In the genomic region with DNA sequence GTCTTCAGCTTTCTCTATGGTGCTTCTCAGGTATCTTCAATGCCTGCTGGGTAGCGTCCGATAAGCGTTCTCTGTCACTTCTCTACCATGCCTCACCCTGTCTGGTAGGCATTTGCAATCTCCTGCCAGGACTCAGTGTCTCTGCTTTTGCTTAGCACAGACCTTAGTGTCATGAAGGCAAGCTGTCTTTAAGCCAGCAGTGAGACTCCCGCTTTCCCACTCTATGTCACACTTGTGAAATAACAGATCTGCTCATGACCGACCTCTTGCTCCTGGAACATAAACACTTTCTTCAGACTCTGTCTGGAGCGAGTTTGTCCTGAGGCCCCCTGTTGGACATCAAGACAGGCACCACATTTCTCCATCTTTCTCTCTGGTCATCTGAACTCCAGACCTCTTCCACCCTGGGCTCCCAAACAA, we compare ENCODE assay signal across 20 cellular contexts. TPM values are rescaled to one million over a fixed set of nuclear protein-coding genes. Genes with fewer than 3 reads are reported as not detected.
DNase-seq lines count a peak whose midpoint lies in the region; ATAC-seq and TF ChIP-seq lines count a peak whose summit lies in the region.
"Had no signal": no experiment of that assay in that cellular context is flagged by ENCODE, and none has a peak within 500 bp of the region (broad histone marks: within the 10 kb centered on the region; RNA-seq: fewer than 3 reads in every experiment).

No MANE protein-coding gene starts in this region.

- no peak overlapping the region for H2AFZ ChIP-seq in GM23338
- no peak overlapping the region for H2AFZ ChIP-seq in PC-3 (ENCODE audit: low read length)

- H3K27me3 Mint-ChIP-seq in GM23338 (ENCODE audit: insufficient read depth, low read depth, poor library complexity): no peaks in the 10 kb centered on the region
- peaks cover 1% of the 10 kb centered on the region for H3K27me3 Mint-ChIP-seq in mesothelial cell of epicardium (ENCODE audit: low read depth)
- no peaks in the 10 kb centered on the region for H3K27me3 Mint-ChIP-seq in activated CD8-positive, alpha-beta T cell treated with anti-CD3 and anti-CD28 coated beads, Interleukin-2, amount 10 ng/mL, durations not matched to agents 7 days and 5 days (ENCODE audit: low read depth)
- H3K27me3 Mint-ChIP-seq: activated naive CD8-positive, alpha-beta T cell treated with anti-CD3 and anti-CD28 coated beads, Interleukin-2, amount 10 ng/mL, durations not matched to agents 7 days and 5 days; CD4-positive, alpha-beta memory T cell; stimulated activated memory B cell treated with anti-CD40 and anti-IgM and Interleukin-4, amounts not matched to agents 10 μg/mL and 1 μg/mL and 100 μg/mL, for 72 hours had no signal

- intact Hi-C loops in PC-3 (cut with micrococcal nuclease): no loop called here

- no peaks in the 10 kb centered on the region for H3K79me2 ChIP-seq in GM23338 (replicated peaks; ENCODE audit: insufficient read depth)
- no peaks in the 10 kb centered on the region for H3K79me2 ChIP-seq in PC-3 (ENCODE audit: low read length)

- no peaks in the 10 kb centered on the region for H3K36me3 Mint-ChIP-seq in GM23338 (ENCODE audit: low read depth)
- no peaks in the 10 kb centered on the region for H3K36me3 Mint-ChIP-seq in mesothelial cell of epicardium
- no peaks in the 10 kb centered on the region for H3K36me3 Mint-ChIP-seq in activated CD8-positive, alpha-beta T cell treated with anti-CD3 and anti-CD28 coated beads, Interleukin-2, amount 10 ng/mL, durations not matched to agents 7 days and 5 days (ENCODE audit: low read depth)
- H3K36me3 Mint-ChIP-seq: activated naive CD8-positive, alpha-beta T cell treated with anti-CD3 and anti-CD28 coated beads, Interleukin-2, amount 10 ng/mL, durations not matched to agents 7 days and 5 days; CD4-positive, alpha-beta memory T cell; stimulated activated memory B cell treated with anti-CD40 and anti-IgM and Interleukin-4, amounts not matched to agents 10 μg/mL and 1 μg/mL and 100 μg/mL, for 72 hours had no signal

- H3K9me3 Mint-ChIP-seq in GM23338 (no peaks in the 10 kb centered on the region), mesothelial cell of epicardium (no peaks in the 10 kb centered on the region)
- H3K9me3 Mint-ChIP-seq in activated CD8-positive, alpha-beta T cell treated with anti-CD3 and anti-CD28 coated beads, Interleukin-2, amount 10 ng/mL, durations not matched to agents 7 days and 5 days (ENCODE audit: insufficient read depth): no peaks in the 10 kb centered on the region
- H3K9me3 Mint-ChIP-seq: activated naive CD8-positive, alpha-beta T cell treated with anti-CD3 and anti-CD28 coated beads, Interleukin-2, amount 10 ng/mL, durations not matched to agents 7 days and 5 days; stimulated activated memory B cell treated with anti-CD40 and anti-IgM and Interleukin-4, amounts not matched to agents 10 μg/mL and 1 μg/mL and 100 μg/mL, for 72 hours had no signal

- no peaks in the 10 kb centered on the region for H3F3A ChIP-seq in GM23338 (replicated peaks; ENCODE audit: low read depth)
- no peaks in the 10 kb centered on the region for H3F3A ChIP-seq in PC-3 (ENCODE audit: low read length, unreplicated experiment)

- no peaks in the 10 kb centered on the region for H3K9me3 ChIP-seq in PC-3 (ENCODE audit: low read length)
- H3K9me3 ChIP-seq: right lobe of liver, tibial artery had no signal

- peaks cover 8% of the 10 kb centered on the region for H3K4me1 Mint-ChIP-seq in GM23338
- H3K4me1 Mint-ChIP-seq in mesothelial cell of epicardium: peaks cover 24% of the 10 kb centered on the region
- no peaks in the 10 kb centered on the region for H3K4me1 Mint-ChIP-seq in activated CD8-positive, alpha-beta T cell treated with anti-CD3 and anti-CD28 coated beads, Interleukin-2, amount 10 ng/mL, durations not matched to agents 7 days and 5 days (ENCODE audit: low read depth)
- H3K4me1 Mint-ChIP-seq: activated naive CD8-positive, alpha-beta T cell treated with anti-CD3 and anti-CD28 coated beads, Interleukin-2, amount 10 ng/mL, durations not matched to agents 7 days and 5 days; CD4-positive, alpha-beta memory T cell; stimulated activated memory B cell treated with anti-CD40 and anti-IgM and Interleukin-4, amounts not matched to agents 10 μg/mL and 1 μg/mL and 100 μg/mL, for 72 hours had no signal

- BruUV-seq in PC-3 (replicated peaks; lab: Mats Ljungman, UMichigan): no TSS peak

- H3K4me3 ChIP-seq in GM23338: no peak overlapping the region
- H3K4me3 ChIP-seq in PC-3 (ENCODE audit: low read length): no peak overlapping the region
- no peak overlapping the region for H3K4me3 ChIP-seq in choroid plexus epithelial cell (ENCODE audit: low read depth, low read length)
- H3K4me3 ChIP-seq: right lobe of liver, tibial artery had no signal

- H3K9me2 ChIP-seq in GM23338 (ENCODE audit: insufficient read depth) (no peaks in the 10 kb centered on the region), PC-3 (replicated peaks; ENCODE audit: low read length) (no peaks in the 10 kb centered on the region)

- H3K4me3 Mint-ChIP-seq in GM23338: no peak overlapping the region
- no peak overlapping the region for H3K4me3 Mint-ChIP-seq in mesothelial cell of epicardium
- no peak overlapping the region for H3K4me3 Mint-ChIP-seq in activated CD8-positive, alpha-beta T cell treated with anti-CD3 and anti-CD28 coated beads, Interleukin-2, amount 10 ng/mL, durations not matched to agents 7 days and 5 days
- H3K4me3 Mint-ChIP-seq: activated naive CD8-positive, alpha-beta T cell treated with anti-CD3 and anti-CD28 coated beads, Interleukin-2, amount 10 ng/mL, durations not matched to agents 7 days and 5 days; CD4-positive, alpha-beta memory T cell; stimulated activated memory B cell treated with anti-CD40 and anti-IgM and Interleukin-4, amounts not matched to agents 10 μg/mL and 1 μg/mL and 100 μg/mL, for 72 hours had no signal

- H3K36me3 ChIP-seq in GM23338 (ENCODE audit: insufficient read depth) (no peaks in the 10 kb centered on the region), PC-3 (ENCODE audit: low read depth, low read length) (no peaks in the 10 kb centered on the region)
- H3K36me3 ChIP-seq: right lobe of liver, tibial artery had no signal

- H3K27ac Mint-ChIP-seq in GM23338 (no peak overlapping the region), mesothelial cell of epicardium (peak overlapping the region; percentile 48)
- no peak overlapping the region for H3K27ac Mint-ChIP-seq in activated CD8-positive, alpha-beta T cell treated with anti-CD3 and anti-CD28 coated beads, Interleukin-2, amount 10 ng/mL, durations not matched to agents 7 days and 5 days
- H3K27ac Mint-ChIP-seq: activated naive CD8-positive, alpha-beta T cell treated with anti-CD3 and anti-CD28 coated beads, Interleukin-2, amount 10 ng/mL, durations not matched to agents 7 days and 5 days; CD4-positive, alpha-beta memory T cell; stimulated activated memory B cell treated with anti-CD40 and anti-IgM and Interleukin-4, amounts not matched to agents 10 μg/mL and 1 μg/mL and 100 μg/mL, for 72 hours had no signal

- peak; percentile 40 for DNase-seq in GM23338 (ENCODE audit: low spot score)
- DNase-seq in PC-3: no peak
- peak; percentile 15 for DNase-seq in choroid plexus epithelial cell (ENCODE audit: low read depth)
- no peak for DNase-seq in mesothelial cell of epicardium (ENCODE audit: low spot score in 2 of 2, unreplicated experiment in 2 of 2)
- no peak for DNase-seq in GM19238 (ENCODE audit: insufficient read length, low spot score)
- DNase-seq in DMS153 (lab: John Stamatoyannopoulos, UW): no peak
- DNase-seq in middle frontal gyrus (ENCODE audit: extremely low spot score, low spot score): no peak
- DNase-seq in activated CD8-positive, alpha-beta T cell treated with anti-CD3 and anti-CD28 coated beads, Interleukin-2, amount 10 ng/mL, durations not matched to agents 7 days and 5 days: no peak
- DNase-seq: activated naive CD8-positive, alpha-beta T cell treated with anti-CD3 and anti-CD28 coated beads, Interleukin-2, amount 10 ng/mL, durations not matched to agents 7 days and 5 days; CD4-positive, alpha-beta memory T cell; MV-4-11; NCI-H2081; right lobe of liver; SHP77; T-helper 2 cell; tibial artery had no signal

- no peak overlapping the region for H3K4me2 ChIP-seq in GM23338
- H3K4me2 ChIP-seq in PC-3 (ENCODE audit: low read length): no peak overlapping the region

- H3K27me3 ChIP-seq in GM23338 (ENCODE audit: insufficient read depth) (no peaks in the 10 kb centered on the region), PC-3 (ENCODE audit: low read length) (peaks cover 13% of the 10 kb centered on the region; the same call in 1 of the 2 replicates)
- H3K27me3 ChIP-seq: right lobe of liver, tibial artery had no signal

- H3K9ac ChIP-seq in PC-3 (ENCODE audit: low read length): no peak overlapping the region

- POLR2A ChIA-PET in PC-3 (lab: Charles Lee; ENCODE audit: unreplicated experiment): no interaction called here
- POLR2A ChIA-PET in activated CD8-positive, alpha-beta T cell treated with anti-CD3 and anti-CD28 coated beads, Interleukin-2, amount 10 ng/mL, durations not matched to agents 7 days and 5 days (lab: Charles Lee): no interaction called here

- no peaks in the 10 kb centered on the region; the same call in 1 of the 2 replicates for H3K4me1 ChIP-seq in GM23338 (ENCODE audit: insufficient read depth)
- no peaks in the 10 kb centered on the region for H3K4me1 ChIP-seq in PC-3 (ENCODE audit: insufficient read depth, low read length)
- H3K4me1 ChIP-seq: right lobe of liver had no signal

- no peak overlapping the region for H3K27ac ChIP-seq in GM23338 (ENCODE audit: low read depth)
- H3K27ac ChIP-seq in PC-3 (ENCODE audit: low read length): no peak overlapping the region
- H3K27ac ChIP-seq: right lobe of liver, tibial artery had no signal

- no peaks in the 10 kb centered on the region for H4K20me1 ChIP-seq in GM23338 (replicated peaks; ENCODE audit: insufficient read depth)
- no peaks in the 10 kb centered on the region for H4K20me1 ChIP-seq in PC-3 (ENCODE audit: low read length)

- CTCF ChIA-PET in PC-3 (lab: Charles Lee): no interaction called here
- CTCF ChIA-PET in activated CD8-positive, alpha-beta T cell treated with anti-CD3 and anti-CD28 coated beads, Interleukin-2, amount 10 ng/mL, durations not matched to agents 7 days and 5 days (lab: Charles Lee): no interaction called here

- TF ChIP-seq CTCF in GM23338 (conservative IDR thresholded peaks at IDR 0.05; ENCODE audit: low read depth in 2 of 2): peak; percentile 37 to 41
- TF ChIP-seq CTCF in PC-3 (conservative IDR thresholded peaks at IDR 0.05; ENCODE audit: low read depth, low read length): 0 out of 2 replicates have a peak, but pooled peaks have one; percentile 19
- TF ChIP-seq CTCF in choroid plexus epithelial cell (conservative IDR thresholded peaks at IDR 0.05; ENCODE audit: low read depth, low read length): peak; percentile 36
- no peak for TF ChIP-seq CTCF in mesothelial cell of epicardium (IDR thresholded peaks at IDR 0.05; ENCODE audit: unreplicated experiment)

- ATAC-seq in GM23338 (peak; percentile 54), PC-3 (no peak)
- no peak for ATAC-seq in activated CD8-positive, alpha-beta T cell treated with anti-CD3 and anti-CD28 coated beads, Interleukin-2, amount 10 ng/mL, durations not matched to agents 7 days and 5 days
- ATAC-seq: activated CD4-positive, CD25-positive, alpha-beta regulatory T cell treated with anti-CD3 and anti-CD28 coated beads, Interleukin-2, amount 50 U/mL, for 24 hours; esophagus mucosa had no signal

RNA-seq across cellular contexts. Expression of a gene that starts 17.0 kb away (rescaled TPM):
- 1.9 and 4.0 TPM in 2 replicates for total RNA-seq in GM23338 (2014; rRNA removed; shearing (Covaris generic))
- 0.63 and 0.92 TPM in 2 replicates for polyA plus RNA-seq in GM23338 (2016; fragmentation: Nextera tagmentation; extraction: Ambion mirVana)
- total RNA-seq in PC-3 (2014; rRNA removed): 0.11 and 0.23 TPM in 2 replicates
- total RNA-seq in mesothelial cell of epicardium: 13.9 to 14.9 TPM (median 14.8 TPM) in 3 replicates
- not detected for total RNA-seq in activated CD8-positive, alpha-beta T cell treated with anti-CD3 and anti-CD28 coated beads, Interleukin-2, amount 10 ng/mL, durations not matched to agents 7 days and 5 days
- total RNA-seq: activated naive CD8-positive, alpha-beta T cell treated with anti-CD3 and anti-CD28 coated beads, Interleukin-2, amount 10 ng/mL, durations not matched to agents 7 days and 5 days; bronchial epithelial cell; CD4-positive, alpha-beta memory T cell had no signal
- polyA plus RNA-seq: CD4-positive, alpha-beta memory T cell had no signal

Comparison
In these comparisons a context has a peak if more than half of its experiments do, and no peak if none do; other contexts are left out.
1. DNase-seq: peak in GM23338 (single experiment) and choroid plexus epithelial cell (single experiment); none in PC-3 (single experiment), mesothelial cell of epicardium (0 of 2), GM19238 (single experiment), DMS153 (single experiment), middle frontal gyrus (single experiment) and activated CD8-positive, alpha-beta T cell treated with anti-CD3 and anti-CD28 coated beads, Interleukin-2, amount 10 ng/mL, durations not matched to agents 7 days and 5 days (single experiment).